In the genomic region with DNA sequence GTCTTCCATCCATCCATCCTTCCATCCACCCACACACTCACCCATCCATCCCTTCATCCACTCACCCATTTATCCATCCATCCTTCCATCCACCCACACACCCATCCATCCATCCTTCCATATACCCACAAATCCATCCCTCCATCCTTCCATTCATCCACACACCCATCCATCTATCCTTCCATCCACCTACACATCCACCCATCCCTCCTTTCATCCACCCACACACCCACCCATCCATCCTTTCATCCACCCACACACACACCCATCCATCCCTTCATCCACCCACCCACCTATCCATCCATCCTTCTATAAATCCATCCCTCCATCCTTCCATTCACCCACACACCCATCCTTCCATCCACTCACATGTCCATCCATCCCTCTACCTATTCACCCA, we compare ENCODE assay signal across 30 cellular contexts. TPM values are rescaled to one million over a fixed set of nuclear protein-coding genes. Genes with fewer than 3 reads are reported as not detected.
"Had no signal": no experiment of that assay in that cellular context is flagged by ENCODE, and none has a peak within 500 bp of the region (broad histone marks: within the 10 kb centered on the region; RNA-seq: fewer than 3 reads in every experiment).

No MANE protein-coding gene starts in this region.

- H3K4me3 ChIP-seq: neural progenitor cell, ovary, psoas muscle, right lobe of liver, sigmoid colon, stomach, thoracic aorta, thyroid gland, tibial nerve, upper lobe of left lung, vagina had no signal

- DNase-seq: occipital lobe; ovary; posterior cingulate gyrus; psoas muscle; right cardiac atrium; right lobe of liver; sigmoid colon; small intestine; stimulated activated CD4-positive, alpha-beta T cell treated with anti-CD3 and anti-CD28 coated beads, Interleukin-15, amount 100 ng/mL, for 24 hours; stimulated activated CD4-positive, alpha-beta T cell treated with anti-CD3 and anti-CD28 coated beads, Interleukin-2, amount 100 ng/mL, for 24 hours; stimulated activated CD4-positive, alpha-beta T cell treated with anti-CD3 and anti-CD28 coated beads, Interleukin-2, amount 100 ng/mL, for 48 hours; stimulated activated CD4-positive, alpha-beta T cell treated with anti-CD3 and anti-CD28 coated beads, Interleukin-4, amount 100 ng/mL, for 24 hours; stimulated activated naive B cell treated with anti-CD40 and anti-IgM and Interleukin-4, amounts not matched to agents 10 μg/mL and 1 μg/mL and 100 μg/mL, for 72 hours; stimulated activated naive CD4-positive, alpha-beta T cell treated with Interleukin-2 at 50 U/mL for 16 hours; stomach; thyroid gland; trophoblast cell; upper lobe of left lung had no signal

- H3K36me3 ChIP-seq: neural progenitor cell, ovary, right lobe of liver, sigmoid colon, stomach, thoracic aorta, thyroid gland, tibial nerve, upper lobe of left lung, vagina had no signal

- H3K4me1 ChIP-seq: neural progenitor cell, psoas muscle, right lobe of liver, sigmoid colon, stomach, thyroid gland, tibial nerve, upper lobe of left lung, vagina had no signal

- H3K36me3 Mint-ChIP-seq: neural progenitor cell; stimulated activated effector memory CD8-positive, alpha-beta T cell treated with anti-CD3 and anti-CD28 coated beads, Interleukin-12 subunit alpha, Interleukin-12 subunit beta, amount 100 ng/mL, for 72 hours; stimulated activated naive B cell treated with anti-CD40 and anti-IgM and Interleukin-4, amounts not matched to agents 10 μg/mL and 1 μg/mL and 100 μg/mL, for 72 hours had no signal

- H3K79me2 ChIP-seq: parathyroid adenoma had no signal

- H3K4me2 ChIP-seq: neural progenitor cell had no signal

- H3K27me3 Mint-ChIP-seq: progenitor cell of endocrine pancreas had no signal

- ATAC-seq: psoas muscle; right cardiac atrium; right lobe of liver; stimulated activated effector memory CD8-positive, alpha-beta T cell treated with anti-CD3 and anti-CD28 coated beads, Interleukin-12 subunit alpha, Interleukin-12 subunit beta, amount 100 ng/mL, for 72 hours; stimulated activated naive B cell treated with anti-CD40 and anti-IgM and Interleukin-4, amounts not matched to agents 10 μg/mL and 1 μg/mL and 100 μg/mL, for 72 hours had no signal

- H3K4me3 Mint-ChIP-seq: nephron; neural progenitor cell; stimulated activated effector memory CD8-positive, alpha-beta T cell treated with anti-CD3 and anti-CD28 coated beads, Interleukin-12 subunit alpha, Interleukin-12 subunit beta, amount 100 ng/mL, for 72 hours; stimulated activated naive B cell treated with anti-CD40 and anti-IgM and Interleukin-4, amounts not matched to agents 10 μg/mL and 1 μg/mL and 100 μg/mL, for 72 hours; stimulated activated naive CD8-positive, alpha-beta T cell treated with anti-CD3 and anti-CD28 coated beads, Interleukin-15, Interleukin-2, amounts not matched to agents 100 ng/mL and 50 ng/mL, for 24 hours had no signal

- H3K9me3 ChIP-seq: ovary, psoas muscle, right lobe of liver, sigmoid colon, thoracic aorta, thyroid gland, upper lobe of left lung, vagina had no signal

- H2AFZ ChIP-seq: neural progenitor cell, parathyroid adenoma had no signal

- H3K9ac ChIP-seq: neural progenitor cell, parathyroid adenoma had no signal

- H3K27me3 ChIP-seq: neural progenitor cell, ovary, right lobe of liver, sigmoid colon, stomach, thyroid gland, tibial nerve, upper lobe of left lung, vagina had no signal

- FAIRE-seq: small intestine, urothelium cell line had no signal

- H3K27ac Mint-ChIP-seq: nephron; neural progenitor cell; progenitor cell of endocrine pancreas; stimulated activated effector memory CD8-positive, alpha-beta T cell treated with anti-CD3 and anti-CD28 coated beads, Interleukin-12 subunit alpha, Interleukin-12 subunit beta, amount 100 ng/mL, for 72 hours; stimulated activated naive B cell treated with anti-CD40 and anti-IgM and Interleukin-4, amounts not matched to agents 10 μg/mL and 1 μg/mL and 100 μg/mL, for 72 hours; stimulated activated naive CD8-positive, alpha-beta T cell treated with anti-CD3 and anti-CD28 coated beads, Interleukin-15, Interleukin-2, amounts not matched to agents 100 ng/mL and 50 ng/mL, for 24 hours had no signal

- H3K4me1 Mint-ChIP-seq: nephron; stimulated activated effector memory CD8-positive, alpha-beta T cell treated with anti-CD3 and anti-CD28 coated beads, Interleukin-12 subunit alpha, Interleukin-12 subunit beta, amount 100 ng/mL, for 72 hours; stimulated activated naive B cell treated with anti-CD40 and anti-IgM and Interleukin-4, amounts not matched to agents 10 μg/mL and 1 μg/mL and 100 μg/mL, for 72 hours had no signal

- H3K27ac ChIP-seq: neural progenitor cell, ovary, parathyroid adenoma, psoas muscle, right lobe of liver, sigmoid colon, stomach, thoracic aorta, thyroid gland, tibial nerve, upper lobe of left lung, vagina had no signal

RNA-seq across cellular contexts. Expression of gene DRD1, which starts 23.6 kb away (rescaled TPM):
- total RNA-seq: progenitor cell of endocrine pancreas, renal cortical epithelial cell, right cardiac atrium, sigmoid colon, skeletal muscle tissue, thyroid gland, vagina had no signal
- polyA plus RNA-seq: right cardiac atrium had no signal
